13 cellular contexts compared by ENCODE assay signal in genomic region chr4:185341841-185342240, GRCh38. TPM values are rescaled to one million over a fixed set of nuclear protein-coding genes. Genes with fewer than 3 reads are reported as not detected.
DNase-seq lines count a peak whose midpoint lies in the region; ATAC-seq lines count a peak whose summit lies in the region.
"Had no signal": no experiment of that assay in that cellular context is flagged by ENCODE, and none has a peak within 500 bp of the region (broad histone marks: within the 10 kb centered on the region; RNA-seq: fewer than 3 reads in every experiment).

No MANE protein-coding gene starts in this region.

- no peak overlapping the region for H3K4me3 Mint-ChIP-seq in activated naive CD4-positive, alpha-beta T cell treated with anti-CD3 and anti-CD28 coated beads, Interleukin-2, amount 10 ng/mL, durations not matched to agents 7 days and 5 days
- H3K4me3 Mint-ChIP-seq in activated naive CD4-positive, alpha-beta T cell treated with anti-CD3 and anti-CD28 coated beads for 36 hours, result no peak overlapping the region
- peak overlapping the region; percentile 27 for H3K4me3 Mint-ChIP-seq in stimulated activated effector memory CD8-positive, alpha-beta T cell treated with anti-CD3 and anti-CD28 coated beads, Interleukin-12 subunit alpha, Interleukin-12 subunit beta, amount 100 ng/mL, for 72 hours
- H3K4me3 Mint-ChIP-seq: dendritic cell treated with granulocyte-macrophage colony-stimulating factor and Interleukin-4, amounts not matched to agents 40 ng/mL and 50 ng/mL, for 4 days had no signal

- no peak for DNase-seq in activated naive CD4-positive, alpha-beta T cell treated with anti-CD3 and anti-CD28 coated beads, Interleukin-2, amount 10 ng/mL, durations not matched to agents 7 days and 5 days
- DNase-seq in activated naive CD4-positive, alpha-beta T cell treated with anti-CD3 and anti-CD28 coated beads for 36 hours, result no peak
- peak in 1 of 2 donors; percentile 55 for DNase-seq in stimulated activated effector memory CD8-positive, alpha-beta T cell treated with anti-CD3 and anti-CD28 coated beads, Interleukin-12 subunit alpha, Interleukin-12 subunit beta, amount 100 ng/mL, for 72 hours (ENCODE audit: low spot score in 2 of 2)
- no peak for DNase-seq in NCI-H1092 (lab: John Stamatoyannopoulos, UW)
- DNase-seq in OCI-M2 (lab: John Stamatoyannopoulos, UW; ENCODE audit: unreplicated experiment), result no peak
- DNase-seq: DND-41; foreskin melanocyte; stimulated activated CD4-positive, alpha-beta T cell treated with anti-CD3 and anti-CD28 coated beads, Interleukin-2, amount 100 ng/mL, for 48 hours had no signal

- H3K27ac Mint-ChIP-seq in activated naive CD4-positive, alpha-beta T cell treated with anti-CD3 and anti-CD28 coated beads, Interleukin-2, amount 10 ng/mL, durations not matched to agents 7 days and 5 days, result peak overlapping the region; percentile 35
- H3K27ac Mint-ChIP-seq in activated naive CD4-positive, alpha-beta T cell treated with anti-CD3 and anti-CD28 coated beads for 36 hours, result no peak overlapping the region
- peak overlapping the region; percentile 58 for H3K27ac Mint-ChIP-seq in stimulated activated effector memory CD8-positive, alpha-beta T cell treated with anti-CD3 and anti-CD28 coated beads, Interleukin-12 subunit alpha, Interleukin-12 subunit beta, amount 100 ng/mL, for 72 hours
- H3K27ac Mint-ChIP-seq: dendritic cell treated with granulocyte-macrophage colony-stimulating factor and Interleukin-4, amounts not matched to agents 40 ng/mL and 50 ng/mL, for 4 days had no signal

- peaks cover 42% of the 10 kb centered on the region for H3K4me1 Mint-ChIP-seq in activated naive CD4-positive, alpha-beta T cell treated with anti-CD3 and anti-CD28 coated beads, Interleukin-2, amount 10 ng/mL, durations not matched to agents 7 days and 5 days
- H3K4me1 Mint-ChIP-seq in activated naive CD4-positive, alpha-beta T cell treated with anti-CD3 and anti-CD28 coated beads for 36 hours (ENCODE audit: low read depth), result peaks cover 38% of the 10 kb centered on the region
- H3K4me1 Mint-ChIP-seq in stimulated activated effector memory CD8-positive, alpha-beta T cell treated with anti-CD3 and anti-CD28 coated beads, Interleukin-12 subunit alpha, Interleukin-12 subunit beta, amount 100 ng/mL, for 72 hours, result peaks cover 42% of the 10 kb centered on the region

- peak; percentile 74 for ATAC-seq in GM21619 (IDR thresholded peaks at IDR 0.05; ENCODE audit: unreplicated experiment)
- ATAC-seq in HG03280 (IDR thresholded peaks at IDR 0.05; ENCODE audit: unreplicated experiment), result peak; percentile 70
- peak; percentile 91 for ATAC-seq in stimulated activated effector memory CD8-positive, alpha-beta T cell treated with anti-CD3 and anti-CD28 coated beads, Interleukin-12 subunit alpha, Interleukin-12 subunit beta, amount 100 ng/mL, for 72 hours
- no peak for ATAC-seq in HG02759 (IDR thresholded peaks at IDR 0.05; ENCODE audit: unreplicated experiment)
- ATAC-seq: A549 had no signal

- no peaks in the 10 kb centered on the region for H3K27me3 Mint-ChIP-seq in activated naive CD4-positive, alpha-beta T cell treated with anti-CD3 and anti-CD28 coated beads, Interleukin-2, amount 10 ng/mL, durations not matched to agents 7 days and 5 days
- H3K27me3 Mint-ChIP-seq in activated naive CD4-positive, alpha-beta T cell treated with anti-CD3 and anti-CD28 coated beads for 36 hours (ENCODE audit: low read depth), result no peaks in the 10 kb centered on the region

- H3K9me3 Mint-ChIP-seq in activated naive CD4-positive, alpha-beta T cell treated with anti-CD3 and anti-CD28 coated beads, Interleukin-2, amount 10 ng/mL, durations not matched to agents 7 days and 5 days, result peaks cover 1% of the 10 kb centered on the region
- no peaks in the 10 kb centered on the region for H3K9me3 Mint-ChIP-seq in activated naive CD4-positive, alpha-beta T cell treated with anti-CD3 and anti-CD28 coated beads for 36 hours
- H3K9me3 Mint-ChIP-seq in stimulated activated effector memory CD8-positive, alpha-beta T cell treated with anti-CD3 and anti-CD28 coated beads, Interleukin-12 subunit alpha, Interleukin-12 subunit beta, amount 100 ng/mL, for 72 hours, result no peaks in the 10 kb centered on the region
- H3K9me3 Mint-ChIP-seq: dendritic cell treated with granulocyte-macrophage colony-stimulating factor and Interleukin-4, amounts not matched to agents 40 ng/mL and 50 ng/mL, for 4 days had no signal

- intact Hi-C loops in activated naive CD4-positive, alpha-beta T cell treated with anti-CD3 and anti-CD28 coated beads for 36 hours (cut with micrococcal nuclease), result no loop called here

- CTCF ChIA-PET in activated naive CD4-positive, alpha-beta T cell treated with anti-CD3 and anti-CD28 coated beads, Interleukin-2, amount 10 ng/mL, durations not matched to agents 7 days and 5 days (lab: Charles Lee), result interaction anchor here (0.5 kb wide), 1 partner anchor 552 kb away, joined by 3 read pairs; no protein-coding TSS in a partner anchor
- CTCF ChIA-PET in activated naive CD4-positive, alpha-beta T cell treated with anti-CD3 and anti-CD28 coated beads for 36 hours (lab: Charles Lee), result no interaction called here

- peaks cover 33% of the 10 kb centered on the region for H3K36me3 Mint-ChIP-seq in activated naive CD4-positive, alpha-beta T cell treated with anti-CD3 and anti-CD28 coated beads, Interleukin-2, amount 10 ng/mL, durations not matched to agents 7 days and 5 days
- peaks cover 19% of the 10 kb centered on the region for H3K36me3 Mint-ChIP-seq in activated naive CD4-positive, alpha-beta T cell treated with anti-CD3 and anti-CD28 coated beads for 36 hours (ENCODE audit: low read depth)
- peaks cover 48% of the 10 kb centered on the region for H3K36me3 Mint-ChIP-seq in stimulated activated effector memory CD8-positive, alpha-beta T cell treated with anti-CD3 and anti-CD28 coated beads, Interleukin-12 subunit alpha, Interleukin-12 subunit beta, amount 100 ng/mL, for 72 hours

RNA-seq across cellular contexts. Expression of gene LRP2BP, which starts 53.9 kb away (rescaled TPM):
- under 1 TPM; 0.44 to 0.60 TPM for total RNA-seq in activated naive CD4-positive, alpha-beta T cell treated with anti-CD3 and anti-CD28 coated beads for 36 hours

RNA-seq across cellular contexts. Expression of gene ANKRD37, which starts 54.8 kb away (rescaled TPM):
- 10 to 100 TPM; 10.5 to 13.6 TPM for total RNA-seq in activated naive CD4-positive, alpha-beta T cell treated with anti-CD3 and anti-CD28 coated beads for 36 hours
